23 cellular contexts compared by ENCODE assay signal in the genomic region with DNA sequence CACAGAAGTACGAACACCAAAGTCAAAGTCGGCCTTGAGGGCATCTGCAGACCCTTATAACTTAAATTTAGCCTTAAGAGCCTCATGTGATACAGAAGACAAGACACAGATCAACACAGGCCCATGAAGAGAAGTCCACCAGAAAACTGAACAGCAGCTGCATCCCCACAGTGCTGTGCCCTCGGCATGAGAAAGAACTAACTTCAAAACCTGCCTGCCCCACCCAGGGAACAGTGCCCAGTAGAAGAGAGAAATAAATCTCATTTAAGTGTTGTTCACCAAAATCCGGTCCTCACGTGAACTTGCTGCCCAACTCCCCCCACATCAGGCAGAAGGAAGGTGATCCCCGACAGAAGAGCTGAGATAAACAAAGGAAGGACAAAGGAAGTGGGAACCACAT.
"Had no signal": no experiment of that assay in that cellular context is flagged by ENCODE, and none has a peak within 500 bp of the region (broad histone marks: within the 10 kb centered on the region; RNA-seq: fewer than 3 reads in every experiment).

No MANE protein-coding gene starts in this region.

- H3K4me3 ChIP-seq: breast epithelium, hepatocyte, neural progenitor cell, spleen, tibial nerve had no signal

- H3K4me1 ChIP-seq: breast epithelium, neural progenitor cell, spleen had no signal

- H3K4me1 Mint-ChIP-seq: activated naive CD8-positive, alpha-beta T cell treated with anti-CD3 and anti-CD28 coated beads for 36 hours; immature natural killer cell had no signal

- H3K27me3 ChIP-seq: breast epithelium, hepatocyte, neural progenitor cell, spleen, tibial nerve had no signal

- H3K27me3 Mint-ChIP-seq: activated naive CD8-positive, alpha-beta T cell treated with anti-CD3 and anti-CD28 coated beads for 36 hours; progenitor cell of endocrine pancreas; stimulated activated naive CD8-positive, alpha-beta T cell treated with anti-CD3 and anti-CD28 coated beads, Interleukin-15, Interleukin-2, amounts not matched to agents 100 ng/mL and 50 ng/mL, for 24 hours had no signal

- H3K36me3 ChIP-seq: breast epithelium had no signal

- H3K9me3 ChIP-seq: breast epithelium, spleen, tibial nerve had no signal

- H3K27ac ChIP-seq: breast epithelium, hepatocyte, neural progenitor cell, spleen had no signal

- H3K27ac Mint-ChIP-seq: activated naive CD8-positive, alpha-beta T cell treated with anti-CD3 and anti-CD28 coated beads for 36 hours; activated T-helper 2 cell treated with anti-CD3 and anti-CD28 coated beads, Interferon-gamma antibody, Interleukin-2, Interleukin-4, amounts not matched to agents 10 μg/mL and 5 μg/mL and 100 μg/mL, durations not matched to agents 14 hours and 24 hours and 36 hours; immature natural killer cell; neural progenitor cell; progenitor cell of endocrine pancreas; stimulated activated naive CD8-positive, alpha-beta T cell treated with anti-CD3 and anti-CD28 coated beads, Interleukin-15, Interleukin-2, amounts not matched to agents 100 ng/mL and 50 ng/mL, for 24 hours; T-helper 1 cell treated with Interleukin-12 subunit alpha and Interleukin-12 subunit beta and Interleukin-4 antibody, amounts not matched to agents 30 μg/mL and 1 μg/mL, for 36 hours had no signal

- H3K36me3 Mint-ChIP-seq: activated naive CD8-positive, alpha-beta T cell treated with anti-CD3 and anti-CD28 coated beads for 36 hours; immature natural killer cell had no signal

- H3K9me3 Mint-ChIP-seq: activated naive CD8-positive, alpha-beta T cell treated with anti-CD3 and anti-CD28 coated beads for 36 hours; activated T-cell treated with anti-CD3 and anti-CD28 coated beads, Interleukin-2, amount 50 U/mL, for 4 hours; activated T-helper 2 cell treated with anti-CD3 and anti-CD28 coated beads, Interferon-gamma antibody, Interleukin-2, Interleukin-4, amounts not matched to agents 10 μg/mL and 5 μg/mL and 100 μg/mL, durations not matched to agents 14 hours and 24 hours and 36 hours; immature natural killer cell; neural progenitor cell; stimulated activated naive CD8-positive, alpha-beta T cell treated with anti-CD3 and anti-CD28 coated beads, Interleukin-15, Interleukin-2, amounts not matched to agents 100 ng/mL and 50 ng/mL, for 24 hours; T-helper 1 cell treated with Interleukin-12 subunit alpha and Interleukin-12 subunit beta and Interleukin-4 antibody, amounts not matched to agents 30 μg/mL and 1 μg/mL, for 36 hours had no signal

- ATAC-seq: activated T-cell treated with anti-CD3 and anti-CD28 coated beads, Interleukin-2, amount 50 U/mL, for 4 hours; left ventricle myocardium superior had no signal

- H3K4me3 Mint-ChIP-seq: activated naive CD8-positive, alpha-beta T cell treated with anti-CD3 and anti-CD28 coated beads for 36 hours; activated T-cell treated with anti-CD3 and anti-CD28 coated beads, Interleukin-2, amount 50 U/mL, for 4 hours; immature natural killer cell; neural progenitor cell; stimulated activated naive CD8-positive, alpha-beta T cell treated with anti-CD3 and anti-CD28 coated beads, Interleukin-15, Interleukin-2, amounts not matched to agents 100 ng/mL and 50 ng/mL, for 24 hours; T-helper 1 cell treated with Interleukin-12 subunit alpha and Interleukin-12 subunit beta and Interleukin-4 antibody, amounts not matched to agents 30 μg/mL and 1 μg/mL, for 36 hours had no signal

- DNase-seq: activated CD4-positive, alpha-beta T cell treated with anti-CD3 and anti-CD28 coated beads for 4 hours; activated CD4-positive, alpha-beta T cell treated with anti-CD3 and anti-CD28 coated beads, Interleukin-2, amount 50 U/mL, for 48 hours; activated CD4-positive, CD25-positive, alpha-beta regulatory T cell; activated CD8-positive, alpha-beta memory T cell treated with anti-CD3 and anti-CD28 coated beads, Interleukin-2, amount 50 U/mL, for 48 hours; activated naive CD4-positive, alpha-beta T cell; activated naive CD8-positive, alpha-beta T cell treated with anti-CD3 and anti-CD28 coated beads for 36 hours; activated T-cell treated with anti-CD3 and anti-CD28 coated beads, Interleukin-2, amount 50 U/mL, for 4 hours; cortex of kidney; erythroblast; foreskin fibroblast; immature natural killer cell; left ventricle myocardium superior; retina; spleen; stimulated activated CD4-positive, alpha-beta T cell treated with anti-CD3 and anti-CD28 coated beads, Interleukin-4, amount 100 ng/mL, for 4 hours had no signal
